Comparison of ENCODE assay signal across 9 cellular contexts in the genomic region with DNA sequence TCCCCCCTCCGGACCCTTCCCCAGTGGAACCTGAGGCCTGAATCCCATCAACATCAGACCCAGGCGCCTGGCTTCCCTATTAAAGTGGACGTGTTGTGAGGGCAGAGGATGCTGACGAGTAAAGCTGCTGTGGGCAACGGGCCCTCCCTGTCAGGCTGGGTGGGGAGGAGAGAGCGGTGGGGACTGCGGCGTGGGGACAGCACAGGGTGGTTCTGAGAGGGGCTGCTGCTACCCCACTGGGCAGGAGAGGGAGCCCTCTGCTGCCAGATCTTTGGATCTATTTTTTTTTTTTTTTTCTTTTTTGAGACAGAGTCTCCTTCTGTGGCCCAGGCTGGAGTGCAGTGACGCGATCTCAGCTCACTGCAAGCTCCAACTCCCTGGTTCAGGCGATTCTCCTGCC. TPM values are rescaled to one million over a fixed set of nuclear protein-coding genes. Genes with fewer than 3 reads are reported as not detected.
A peak's percentile ranks its signal among the peaks of the same experiment; 100 is the strongest.
DNase-seq lines count a peak whose midpoint lies in the region; ATAC-seq and TF ChIP-seq lines count a peak whose summit lies in the region.
"Had no signal": no experiment of that assay in that cellular context is flagged by ENCODE, and none has a peak within 500 bp of the region (broad histone marks: within the 10 kb centered on the region; RNA-seq: fewer than 3 reads in every experiment).

No MANE protein-coding gene starts in this region.

- CTCF ChIA-PET in activated CD8-positive, alpha-beta T cell treated with anti-CD3 and anti-CD28 coated beads for 36 hours (lab: Charles Lee), result no interaction called here

- H3K9me3 Mint-ChIP-seq in HFFc6, result no peaks in the 10 kb centered on the region
- H3K9me3 Mint-ChIP-seq in activated CD8-positive, alpha-beta T cell treated with anti-CD3 and anti-CD28 coated beads for 36 hours, result no peaks in the 10 kb centered on the region
- no peaks in the 10 kb centered on the region for H3K9me3 Mint-ChIP-seq in nephron

- DNase-seq in DMS114 treated with DMSO at 0.1 percent for 48 hours (lab: John Stamatoyannopoulos, UW; ENCODE audit: unreplicated experiment), result peak; percentile 25
- no peak for DNase-seq in HFFc6
- peak; percentile 23 for DNase-seq in activated CD8-positive, alpha-beta T cell treated with anti-CD3 and anti-CD28 coated beads for 36 hours
- DNase-seq: head of caudate nucleus, NCI-H1048 had no signal

- no peaks in the 10 kb centered on the region for H3K4me1 Mint-ChIP-seq in HFFc6 (ENCODE audit: low read depth)
- H3K4me1 Mint-ChIP-seq in activated CD8-positive, alpha-beta T cell treated with anti-CD3 and anti-CD28 coated beads for 36 hours (ENCODE audit: low read depth), result peaks cover 9% of the 10 kb centered on the region
- H3K4me1 Mint-ChIP-seq in nephron, result peaks cover 4% of the 10 kb centered on the region

- TF ChIP-seq CTCF in HFFc6 (IDR thresholded peaks at IDR 0.05) (peak; percentile 38; the same call in 1 of the 2 replicates), nephron (IDR thresholded peaks at IDR 0.05; ENCODE audit: unreplicated experiment in 3 of 3) (peak in 2 of 3 experiments; percentile 22 to 26)
- TF ChIP-seq CTCF in activated CD8-positive, alpha-beta T cell treated with anti-CD3 and anti-CD28 coated beads for 36 hours (IDR thresholded peaks at IDR 0.05), result no peak

- no peak overlapping the region for H3K4me3 Mint-ChIP-seq in HFFc6
- H3K4me3 Mint-ChIP-seq in activated CD8-positive, alpha-beta T cell treated with anti-CD3 and anti-CD28 coated beads for 36 hours, result no peak overlapping the region
- no peak overlapping the region for H3K4me3 Mint-ChIP-seq in nephron

- H3K27me3 Mint-ChIP-seq in HFFc6 (ENCODE audit: insufficient read depth) (peaks cover 20% of the 10 kb centered on the region), nephron (ENCODE audit: low read depth) (peaks cover 10% of the 10 kb centered on the region)
- H3K27me3 Mint-ChIP-seq in activated CD8-positive, alpha-beta T cell treated with anti-CD3 and anti-CD28 coated beads for 36 hours, result peaks cover 3% of the 10 kb centered on the region

- intact Hi-C loops in activated CD8-positive, alpha-beta T cell treated with anti-CD3 and anti-CD28 coated beads for 36 hours (cut with micrococcal nuclease), result no loop called here

- ATAC-seq in activated CD8-positive, alpha-beta T cell treated with anti-CD3 and anti-CD28 coated beads for 36 hours, result peak; percentile 64
- no peak for ATAC-seq in GM21717 (IDR thresholded peaks at IDR 0.05; ENCODE audit: unreplicated experiment)
- no peak for ATAC-seq in HG02870 (IDR thresholded peaks at IDR 0.05; ENCODE audit: unreplicated experiment)
- no peak for ATAC-seq in HG03095 (IDR thresholded peaks at IDR 0.05; ENCODE audit: unreplicated experiment)

- no peaks in the 10 kb centered on the region for H3K36me3 Mint-ChIP-seq in HFFc6 (ENCODE audit: low read depth)
- H3K36me3 Mint-ChIP-seq in activated CD8-positive, alpha-beta T cell treated with anti-CD3 and anti-CD28 coated beads for 36 hours (ENCODE audit: low read depth), result no peaks in the 10 kb centered on the region
- H3K36me3 Mint-ChIP-seq in nephron (ENCODE audit: low read depth), result no peaks in the 10 kb centered on the region

- H3K27ac Mint-ChIP-seq in HFFc6 (no peak overlapping the region), nephron (no peak overlapping the region)
- no peak overlapping the region for H3K27ac Mint-ChIP-seq in activated CD8-positive, alpha-beta T cell treated with anti-CD3 and anti-CD28 coated beads for 36 hours

- POLR2A ChIA-PET in activated CD8-positive, alpha-beta T cell treated with anti-CD3 and anti-CD28 coated beads for 36 hours (lab: Charles Lee), result interaction anchor here (1.2 kb wide), 1 partner anchor 151 kb away, joined by 6 read pairs; no protein-coding TSS in a partner anchor

RNA-seq across cellular contexts. Expression of gene CA5A, which starts 5.9 kb away (rescaled TPM):
- total RNA-seq in HFFc6 (2021; fragmentation: NEBNext Ultra II Directional; extraction: Animal tissue kit (Norgen Biotek cat#: 25700)), result not detected
- not detected for total RNA-seq in activated CD8-positive, alpha-beta T cell treated with anti-CD3 and anti-CD28 coated beads for 36 hours

RNA-seq across cellular contexts. Expression of gene BANP, which starts 20.8 kb away (rescaled TPM):
- total RNA-seq in HFFc6 (2021; fragmentation: NEBNext Ultra II Directional; extraction: Animal tissue kit (Norgen Biotek cat#: 25700)), result 10 to 100 TPM; 15.6 to 19.0 (median 16.2) TPM
- 10 to 100 TPM; 32.1 to 36.1 TPM for total RNA-seq in activated CD8-positive, alpha-beta T cell treated with anti-CD3 and anti-CD28 coated beads for 36 hours
